ENCODE assay signal across 8 cellular contexts in genomic region chr17:49707608-49708514, GRCh38.
DNase-seq lines count a peak whose midpoint lies in the region; ATAC-seq and TF ChIP-seq lines count a peak whose summit lies in the region.

Gene SLC35B1 (minus strand): TSS chr17:49707964. CDS start chr17:49707833, 131 bp downstream.

- H3K27me3 Mint-ChIP-seq in central memory CD8-positive, alpha-beta T cell, result no peaks in the 10 kb centered on the region

- peak within 1 kb of the TSS; percentile 67 for H3K4me3 ChIP-seq in AG09309 (ENCODE audit: control insufficient read depth, low read depth, low read length)

- H3K4me3 Mint-ChIP-seq in central memory CD8-positive, alpha-beta T cell, result peak within 1 kb of the TSS; percentile 98

- H3K36me3 Mint-ChIP-seq in central memory CD8-positive, alpha-beta T cell (ENCODE audit: insufficient read depth), result peaks cover 55% of the 10 kb centered on the region

- peak; percentile 94 for TF ChIP-seq CTCF in AG09309 (IDR thresholded peaks at IDR 0.05; ENCODE audit: control insufficient read depth, insufficient read depth, low read depth, low read length, missing control alignments)

- ATAC-seq in GM18909 (IDR thresholded peaks at IDR 0.05; ENCODE audit: poor library complexity, unreplicated experiment) (peak; percentile 95), HG03196 (IDR thresholded peaks at IDR 0.05; ENCODE audit: unreplicated experiment) (peak; percentile 85)
- ATAC-seq in central memory CD8-positive, alpha-beta T cell (replicated peaks; ENCODE audit: extremely low read depth, poor library complexity, severe bottlenecking), result peak; percentile 99

- peak within 1 kb of the TSS; percentile 97 for H3K27ac Mint-ChIP-seq in central memory CD8-positive, alpha-beta T cell (ENCODE audit: low read depth)

- H3K9me3 Mint-ChIP-seq in central memory CD8-positive, alpha-beta T cell, result no peaks in the 10 kb centered on the region

- H3K4me1 Mint-ChIP-seq in central memory CD8-positive, alpha-beta T cell, result peaks cover 51% of the 10 kb centered on the region

- DNase-seq in AG09309 (ENCODE audit: low read depth) (peak; percentile 96), NCI-H345 (lab: John Stamatoyannopoulos, UW) (peak; percentile 98), iris pigment epithelial cell (ENCODE audit: low read depth) (peak; percentile 99)
- DNase-seq in activated CD4-positive, CD25-positive, alpha-beta regulatory T cell (lab: John Stamatoyannopoulos, UW), result peak; percentile 87 to 97 (median 93)
- DNase-seq in central memory CD8-positive, alpha-beta T cell (ENCODE audit: low spot score in 2 of 2), result peak; percentile 95 to 98
- DNase-seq in stimulated activated CD4-positive, alpha-beta T cell treated with anti-CD3 and anti-CD28 coated beads, Interleukin-12 subunit alpha, Interleukin-12 subunit beta, amount 100 ng/mL, for 48 hours (ENCODE audit: low read depth in 2 of 3, low spot score in 1 of 3), result peak; percentile 97 to 98 (median 97)

Comparison
In these comparisons a context has a peak if more than half of its experiments do, and no peak if none do; other contexts are left out.
1. Peak in every context shown above with its lines: DNase-seq, ATAC-seq and H3K4me3 ChIP-seq.